ENCODE assay signal across 33 cellular contexts in the genomic region with DNA sequence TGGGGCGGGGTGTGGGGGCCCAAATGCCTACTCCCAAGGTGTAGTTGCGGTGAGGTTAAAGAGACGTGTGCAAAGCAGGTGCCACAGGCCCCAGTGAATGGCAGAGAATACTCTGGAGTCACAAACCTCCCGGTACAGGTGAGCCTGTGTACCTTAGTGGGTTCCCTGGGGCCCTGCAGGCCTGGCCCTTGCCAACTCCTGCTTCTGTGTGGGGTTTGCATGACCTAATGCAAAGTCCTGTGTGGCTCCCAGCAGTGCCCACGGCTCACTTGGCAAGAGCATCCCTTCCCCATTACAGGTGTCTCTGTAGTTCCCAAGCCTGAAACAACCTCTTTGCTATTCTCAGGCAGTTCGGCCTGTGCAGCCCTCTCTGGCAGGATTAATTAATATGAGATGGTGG. TPM values are rescaled to one million over a fixed set of nuclear protein-coding genes. Genes with fewer than 3 reads are reported as not detected.
"Had no signal": no experiment of that assay in that cellular context is flagged by ENCODE, and none has a peak within 500 bp of the region (broad histone marks: within the 10 kb centered on the region; RNA-seq: fewer than 3 reads in every experiment).

No MANE protein-coding gene starts in this region.

- H3K36me3 Mint-ChIP-seq: activated CD8-positive, alpha-beta memory T cell treated with anti-CD3 and anti-CD28 coated beads, Interleukin-2, amount 10 ng/mL, durations not matched to agents 7 days and 5 days; activated naive CD4-positive, alpha-beta T cell treated with anti-CD3 and anti-CD28 coated beads, Interleukin-2, amount 10 ng/mL, durations not matched to agents 7 days and 5 days; activated naive CD8-positive, alpha-beta T cell; brain; T-cell had no signal

- H3K27ac Mint-ChIP-seq: activated CD4-positive, alpha-beta memory T cell treated with anti-CD3 and anti-CD28 coated beads, Interleukin-2, amount 10 ng/mL, durations not matched to agents 7 days and 5 days; activated CD8-positive, alpha-beta memory T cell treated with anti-CD3 and anti-CD28 coated beads, Interleukin-2, amount 10 ng/mL, durations not matched to agents 7 days and 5 days; activated naive CD4-positive, alpha-beta T cell treated with anti-CD3 and anti-CD28 coated beads, Interleukin-2, amount 10 ng/mL, durations not matched to agents 7 days and 5 days; activated naive CD8-positive, alpha-beta T cell; activated naive CD8-positive, alpha-beta T cell treated with anti-CD3 and anti-CD28 coated beads, Interleukin-2, amount 50 U/mL, for 24 hours; T-cell; T-helper 17 cell had no signal

- H3K4me3 ChIP-seq: PC-9 had no signal

- H3K27ac ChIP-seq: KMS-11, PC-9, RWPE1, WERI-Rb-1 had no signal

- ATAC-seq: activated CD8-positive, alpha-beta memory T cell treated with anti-CD3 and anti-CD28 coated beads, Interleukin-2, amount 10 ng/mL, durations not matched to agents 7 days and 5 days; activated naive CD8-positive, alpha-beta T cell treated with anti-CD3 and anti-CD28 coated beads, Interleukin-2, amount 50 U/mL, for 24 hours; Right ventricle myocardium inferior; SK-N-SH treated with all-trans-retinoic acid at 6 μM for 48 hours; T-cell; T-helper 17 cell had no signal

- DNase-seq: activated CD4-positive, alpha-beta memory T cell treated with anti-CD3 and anti-CD28 coated beads, Interleukin-2, amount 10 ng/mL, durations not matched to agents 7 days and 5 days; activated CD4-positive, alpha-beta T cell treated with anti-CD3 and anti-CD28 coated beads for 1 hour; activated CD4-positive, alpha-beta T cell treated with anti-CD3 and anti-CD28 coated beads for 48 hours; activated CD4-positive, CD25-positive, alpha-beta regulatory T cell; activated CD8-positive, alpha-beta memory T cell treated with anti-CD3 and anti-CD28 coated beads for 24 hours; activated CD8-positive, alpha-beta memory T cell treated with anti-CD3 and anti-CD28 coated beads, Interleukin-2, amount 10 ng/mL, durations not matched to agents 7 days and 5 days; activated CD8-positive, alpha-beta memory T cell treated with anti-CD3 and anti-CD28 coated beads, Interleukin-2, amount 50 U/mL, for 48 hours; activated effector memory CD4-positive, alpha-beta T cell treated with Interleukin-2 at 50 U/mL for 16 hours; activated naive CD4-positive, alpha-beta T cell treated with anti-CD3 and anti-CD28 coated beads, Interleukin-2, amount 10 ng/mL, durations not matched to agents 7 days and 5 days; activated naive CD8-positive, alpha-beta T cell treated with anti-CD3 and anti-CD28 coated beads, Interleukin-2, amount 50 U/mL, for 24 hours; activated T-cell treated with anti-CD3 and anti-CD28 coated beads, Interleukin-2, amount 50 U/mL, for 48 hours; anterior cingulate cortex; central memory CD4-positive, alpha-beta T cell; NCI-H1105; NCI-H1417 treated with DMSO at 0.1 percent for 48 hours; NCI-H1694; NCI-H2029; NCI-H446; NCI-H510A treated with DMSO at 0.1 percent for 48 hours; NCI-H526 treated with DMSO at 0.1 percent for 48 hours; PC-9; SIG-M5; T-cell; T-helper 17 cell; WERI-Rb-1 had no signal

- H3K27me3 Mint-ChIP-seq: activated CD4-positive, alpha-beta memory T cell treated with anti-CD3 and anti-CD28 coated beads, Interleukin-2, amount 10 ng/mL, durations not matched to agents 7 days and 5 days; activated CD8-positive, alpha-beta memory T cell treated with anti-CD3 and anti-CD28 coated beads, Interleukin-2, amount 10 ng/mL, durations not matched to agents 7 days and 5 days; activated naive CD4-positive, alpha-beta T cell treated with anti-CD3 and anti-CD28 coated beads, Interleukin-2, amount 10 ng/mL, durations not matched to agents 7 days and 5 days; activated naive CD8-positive, alpha-beta T cell; activated naive CD8-positive, alpha-beta T cell treated with anti-CD3 and anti-CD28 coated beads, Interleukin-2, amount 50 U/mL, for 24 hours; brain; T-cell; T-helper 17 cell had no signal

- H3K9me3 Mint-ChIP-seq: activated CD4-positive, alpha-beta memory T cell treated with anti-CD3 and anti-CD28 coated beads, Interleukin-2, amount 10 ng/mL, durations not matched to agents 7 days and 5 days; activated naive CD4-positive, alpha-beta T cell treated with anti-CD3 and anti-CD28 coated beads, Interleukin-2, amount 10 ng/mL, durations not matched to agents 7 days and 5 days; activated naive CD8-positive, alpha-beta T cell treated with anti-CD3 and anti-CD28 coated beads, Interleukin-2, amount 50 U/mL, for 24 hours; brain; T-cell had no signal

- H3K4me3 Mint-ChIP-seq: activated CD4-positive, alpha-beta memory T cell treated with anti-CD3 and anti-CD28 coated beads, Interleukin-2, amount 10 ng/mL, durations not matched to agents 7 days and 5 days; activated CD8-positive, alpha-beta memory T cell treated with anti-CD3 and anti-CD28 coated beads, Interleukin-2, amount 10 ng/mL, durations not matched to agents 7 days and 5 days; activated naive CD4-positive, alpha-beta T cell treated with anti-CD3 and anti-CD28 coated beads, Interleukin-2, amount 10 ng/mL, durations not matched to agents 7 days and 5 days; activated naive CD8-positive, alpha-beta T cell; activated naive CD8-positive, alpha-beta T cell treated with anti-CD3 and anti-CD28 coated beads, Interleukin-2, amount 50 U/mL, for 24 hours; brain; T-cell; T-helper 17 cell had no signal

- H3K4me1 Mint-ChIP-seq: activated CD4-positive, alpha-beta memory T cell treated with anti-CD3 and anti-CD28 coated beads, Interleukin-2, amount 10 ng/mL, durations not matched to agents 7 days and 5 days; activated CD8-positive, alpha-beta memory T cell treated with anti-CD3 and anti-CD28 coated beads, Interleukin-2, amount 10 ng/mL, durations not matched to agents 7 days and 5 days; activated naive CD4-positive, alpha-beta T cell treated with anti-CD3 and anti-CD28 coated beads, Interleukin-2, amount 10 ng/mL, durations not matched to agents 7 days and 5 days; activated naive CD8-positive, alpha-beta T cell treated with anti-CD3 and anti-CD28 coated beads, Interleukin-2, amount 50 U/mL, for 24 hours; T-cell had no signal

RNA-seq across cellular contexts. Expression of gene SPDEF, which starts 17.5 kb away (rescaled TPM):
- total RNA-seq: activated CD4-positive, alpha-beta memory T cell treated with anti-CD3 and anti-CD28 coated beads, Interleukin-2, amount 10 ng/mL, durations not matched to agents 7 days and 5 days; LHCN-M2; Right ventricle myocardium inferior; SK-MEL-5 had no signal
